19 cellular contexts compared by ENCODE assay signal in the genomic region with DNA sequence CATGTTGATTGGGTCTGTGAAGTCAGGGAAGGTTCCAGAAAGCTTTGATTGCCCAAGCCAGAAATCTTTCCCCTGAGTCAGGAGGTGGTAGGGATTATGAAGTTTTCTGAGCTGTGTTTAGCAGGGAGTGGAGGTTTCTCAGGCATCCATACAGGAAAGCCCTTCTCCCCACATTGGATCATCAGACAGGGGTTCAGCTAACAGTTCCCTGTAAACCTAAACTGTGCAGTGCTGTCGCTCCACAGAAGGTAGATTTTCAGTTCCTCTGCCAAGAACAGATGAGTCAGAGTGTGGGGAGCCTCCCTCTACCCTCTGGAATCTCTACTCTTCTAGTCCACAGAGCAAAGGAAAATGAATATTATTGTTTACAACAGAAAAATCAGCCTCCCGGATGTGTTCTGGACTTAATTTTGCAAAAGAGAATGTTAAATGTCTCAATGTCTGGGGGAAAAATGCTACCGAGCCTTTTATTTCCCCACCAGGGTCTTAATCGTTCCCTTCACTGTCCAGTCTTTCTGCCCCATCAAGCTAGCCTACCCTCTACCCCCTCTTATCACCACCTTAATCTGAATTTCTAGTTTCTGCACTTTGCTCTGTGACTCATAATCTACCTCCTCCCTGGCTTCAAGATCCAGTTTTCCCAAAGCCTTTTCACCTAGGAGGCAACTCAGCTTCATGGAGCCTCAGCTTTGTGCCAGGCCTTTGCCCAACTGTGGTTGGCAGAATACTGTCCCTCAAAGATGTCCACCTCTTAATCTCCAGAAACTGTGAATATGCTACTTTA.
A peak's percentile ranks its signal among the peaks of the same experiment; 100 is the strongest.
DNase-seq lines count a peak whose midpoint lies in the region; ATAC-seq, FAIRE-seq and TF ChIP-seq lines count a peak whose summit lies in the region.
"Had no signal": no experiment of that assay in that cellular context is flagged by ENCODE, and none has a peak within 500 bp of the region (broad histone marks: within the 10 kb centered on the region; RNA-seq: fewer than 3 reads in every experiment).

No MANE protein-coding gene starts in this region.

- H3K27me3 Mint-ChIP-seq in astrocyte (ENCODE audit: low read depth, unreplicated experiment) = peaks cover 13% of the 10 kb centered on the region

- no peaks in the 10 kb centered on the region for H3K9me3 ChIP-seq in astrocyte (ENCODE audit: insufficient read depth, low read depth, low read length)
- peaks cover 7% of the 10 kb centered on the region for H3K9me3 ChIP-seq in left ventricle myocardium inferior (replicated peaks)
- H3K9me3 ChIP-seq: BE2C had no signal

- H4K20me1 ChIP-seq in astrocyte (ENCODE audit: insufficient read depth, low read length) = no peaks in the 10 kb centered on the region

- peak; percentile 23 for DNase-seq in HS-5 (ENCODE audit: low read depth)
- peak; percentile 70 for DNase-seq in astrocyte (ENCODE audit: low read depth)
- peak; percentile 3 for DNase-seq in glomerular visceral epithelial cell (ENCODE audit: extremely low spot score)
- peak; percentile 0 for DNase-seq in stromal cell of bone marrow (ENCODE audit: low read depth)
- no peak for DNase-seq in activated CD8-positive, alpha-beta memory T cell treated with anti-CD3 and anti-CD28 coated beads, Interleukin-2, amount 50 U/mL, for 48 hours
- DNase-seq in left ventricle myocardium inferior = no peak
- DNase-seq in NCI-H69 (lab: John Stamatoyannopoulos, UW) = no peak
- DNase-seq: activated naive CD8-positive, alpha-beta T cell treated with anti-CD3 and anti-CD28 coated beads, Interleukin-2, amount 50 U/mL, for 24 hours; BE2C; cerebellar nuclear complex; H7; NCI-H2107; NCI-H82; retina; T-helper 1 cell had no signal

- peak overlapping the region; percentile 23 for H3K4me2 ChIP-seq in astrocyte (ENCODE audit: low read length)

- intact Hi-C loops in left ventricle myocardium inferior (cut with micrococcal nuclease) = no loop called here

- H3K27me3 ChIP-seq in astrocyte (ENCODE audit: insufficient read depth, low read length) (no peaks in the 10 kb centered on the region), left ventricle myocardium inferior (ENCODE audit: low read depth) (peaks cover 24% of the 10 kb centered on the region)
- H3K27me3 ChIP-seq: BE2C had no signal

- H3K4me3 ChIP-seq in astrocyte (ENCODE audit: insufficient read depth, low read depth, low read length) = no peak overlapping the region
- no peak overlapping the region for H3K4me3 ChIP-seq in left ventricle myocardium inferior

- peaks cover 16% of the 10 kb centered on the region for H3K4me1 Mint-ChIP-seq in astrocyte (ENCODE audit: low read depth, unreplicated experiment)
- H3K4me1 Mint-ChIP-seq: activated naive CD8-positive, alpha-beta T cell treated with anti-CD3 and anti-CD28 coated beads, Interleukin-2, amount 50 U/mL, for 24 hours; memory B cell had no signal

- H3K79me2 ChIP-seq in astrocyte (ENCODE audit: insufficient read depth, low read length) = no peaks in the 10 kb centered on the region

- no peak for TF ChIP-seq CTCF in astrocyte (IDR thresholded peaks at IDR 0.05; ENCODE audit: insufficient read depth, low read depth, low read length)
- TF ChIP-seq CTCF in left ventricle myocardium inferior (IDR thresholded peaks at IDR 0.05; ENCODE audit: borderline replicate concordance) = no peak

- no peak overlapping the region for H3K9ac ChIP-seq in astrocyte (ENCODE audit: low read length)

- H3K27ac ChIP-seq in astrocyte (ENCODE audit: low read depth, low read length) (no peak overlapping the region), left ventricle myocardium inferior (replicated peaks) (no peak overlapping the region)

- no peak overlapping the region for H3K4me3 Mint-ChIP-seq in astrocyte (ENCODE audit: unreplicated experiment)
- H3K4me3 Mint-ChIP-seq: activated naive CD8-positive, alpha-beta T cell treated with anti-CD3 and anti-CD28 coated beads, Interleukin-2, amount 50 U/mL, for 24 hours; activated T-helper 1 cell treated with anti-CD3 and anti-CD28 coated beads, Interleukin-12 subunit alpha, Interleukin-12 subunit beta, Interleukin-2, Interleukin-4 antibody, amounts not matched to agents 30 ng/mL and 10 ng/mL and 1 ng/mL, durations not matched to agents 14 hours and 24 hours and 36 hours; memory B cell; WTC11 had no signal

- no peak for ATAC-seq in GM18909 (IDR thresholded peaks at IDR 0.05; ENCODE audit: poor library complexity, unreplicated experiment)
- ATAC-seq: activated naive CD8-positive, alpha-beta T cell treated with anti-CD3 and anti-CD28 coated beads, Interleukin-2, amount 50 U/mL, for 24 hours; WTC11 had no signal

- no peak overlapping the region for H2AFZ ChIP-seq in astrocyte (ENCODE audit: low read depth, low read length)

- H3K4me1 ChIP-seq in astrocyte (ENCODE audit: insufficient read depth, low read length) = peaks cover 5% of the 10 kb centered on the region
- H3K4me1 ChIP-seq in left ventricle myocardium inferior = no peaks in the 10 kb centered on the region
- H3K4me1 ChIP-seq: BE2C had no signal

- H3K36me3 Mint-ChIP-seq in astrocyte (ENCODE audit: low read depth, unreplicated experiment) = no peaks in the 10 kb centered on the region
- H3K36me3 Mint-ChIP-seq: memory B cell, WTC11 had no signal

- H3K36me3 ChIP-seq in astrocyte (ENCODE audit: insufficient read depth, low read length) (no peaks in the 10 kb centered on the region), left ventricle myocardium inferior (no peaks in the 10 kb centered on the region)
- H3K36me3 ChIP-seq: BE2C had no signal

- FAIRE-seq in astrocyte (lab: Jason Lieb, UNC) = no peak

- no peaks in the 10 kb centered on the region for H3K9me3 Mint-ChIP-seq in astrocyte (ENCODE audit: unreplicated experiment)
- H3K9me3 Mint-ChIP-seq: activated T-helper 1 cell treated with anti-CD3 and anti-CD28 coated beads, Interleukin-12 subunit alpha, Interleukin-12 subunit beta, Interleukin-2, Interleukin-4 antibody, amounts not matched to agents 30 ng/mL and 10 ng/mL and 1 ng/mL, durations not matched to agents 14 hours and 24 hours and 36 hours had no signal

- no peak overlapping the region for H3K27ac Mint-ChIP-seq in astrocyte (ENCODE audit: unreplicated experiment)
- H3K27ac Mint-ChIP-seq: activated naive CD8-positive, alpha-beta T cell treated with anti-CD3 and anti-CD28 coated beads, Interleukin-2, amount 50 U/mL, for 24 hours; activated T-helper 1 cell treated with anti-CD3 and anti-CD28 coated beads, Interleukin-12 subunit alpha, Interleukin-12 subunit beta, Interleukin-2, Interleukin-4 antibody, amounts not matched to agents 30 ng/mL and 10 ng/mL and 1 ng/mL, durations not matched to agents 14 hours and 24 hours and 36 hours; memory B cell; WTC11 had no signal

Comparison
In these comparisons a context has a peak if more than half of its experiments do, and no peak if none do; other contexts are left out.
1. DNase-seq: peak in HS-5 (single experiment), astrocyte (single experiment), glomerular visceral epithelial cell (single experiment) and stromal cell of bone marrow (single experiment); none in activated CD8-positive, alpha-beta memory T cell treated with anti-CD3 and anti-CD28 coated beads, Interleukin-2, amount 50 U/mL, for 48 hours (single experiment), left ventricle myocardium inferior (single experiment) and NCI-H69 (single experiment).